In genomic region chr17:32127156-32127897, GRCh38 we compare ENCODE assay signal across 1 cellular context.
TF ChIP-seq lines count a peak whose summit lies in the region.

No MANE protein-coding gene starts in this region.

TF ChIP-seq in K562, 482 proteins besides CTCF, POLR2A, EP300 and RAD21 (continued from another document):
- TF ChIP-seq MGA (IDR thresholded peaks at IDR 0.05) (peak; percentile 38; the same call in 1 of the 2 replicates), TBP (optimal IDR thresholded peaks at IDR 0.05; ENCODE audit: low read depth, low read length) (no peak), SRSF3 (IDR thresholded peaks at IDR 0.05; ENCODE audit: insufficient read depth, low read length) (no peak), ZNF395 (CRISPR knock-in tag; IDR thresholded peaks at IDR 0.05) (no peak), E2F6 (IDR thresholded peaks at IDR 0.05; ENCODE audit: borderline replicate concordance in 1 of 2, extremely low read depth in 1 of 2, insufficient read depth in 1 of 2, insufficient read length in 1 of 2, low read depth in 1 of 2, low read length in 1 of 2, poor library complexity in 1 of 2, severe bottlenecking in 1 of 2) (peak in 1 of 2 experiments; percentile 46), DNMT1 (IDR thresholded peaks at IDR 0.05) (no peak), KDM5B (IDR thresholded peaks at IDR 0.05; ENCODE audit: insufficient replicate concordance, low read depth, low read length) (no peak), PRDM10 (IDR thresholded peaks at IDR 0.05; ENCODE audit: partially characterized antibody) (peak; percentile 9), MITF (IDR thresholded peaks at IDR 0.05) (peak; percentile 71; the same call in 1 of the 2 replicates), TFAP4 (CRISPR knock-in tag; IDR thresholded peaks at IDR 0.05; ENCODE audit: borderline replicate concordance) (peak; percentile 57; the same call in 1 of the 2 replicates), ZNF41 (CRISPR knock-in tag; conservative IDR thresholded peaks at IDR 0.05) (no peak), ZKSCAN1 (IDR thresholded peaks at IDR 0.05; ENCODE audit: low read depth, low read length) (no peak), ZNF639 (CRISPR knock-in tag; conservative IDR thresholded peaks at IDR 0.05 in 1 of 2, IDR thresholded peaks at IDR 0.05 in 1 of 2) (peak in 1 of 2 experiments; percentile 52; a peak in 1 of 4 replicates), NFE2L1 (tag; IDR thresholded peaks at IDR 0.05; ENCODE audit: borderline replicate concordance, low read depth) (no peak)
